13 cellular contexts compared by ENCODE assay signal in genomic region chr10:95818663-95819062, GRCh38.
DNase-seq lines count a peak whose midpoint lies in the region; FAIRE-seq and TF ChIP-seq lines count a peak whose summit lies in the region.
"Had no signal": no experiment of that assay in that cellular context is flagged by ENCODE, and none has a peak within 500 bp of the region (broad histone marks: within the 10 kb centered on the region; RNA-seq: fewer than 3 reads in every experiment).

No MANE protein-coding gene starts in this region.

- H3K4me3 ChIP-seq in fibroblast of mammary gland (ENCODE audit: control insufficient read depth, low read depth, low read length) (no peak overlapping the region), skeletal muscle satellite cell (ENCODE audit: low read length) (no peak overlapping the region)

- no peak overlapping the region for H3K9ac ChIP-seq in skeletal muscle satellite cell (ENCODE audit: low read depth, low read length)

- H3K9me3 ChIP-seq in skeletal muscle satellite cell (replicated peaks; ENCODE audit: low read length) = no peaks in the 10 kb centered on the region

- H3K27me3 ChIP-seq in skeletal muscle satellite cell (ENCODE audit: control insufficient read depth, insufficient read depth, low read length) = no peaks in the 10 kb centered on the region

- peaks cover 28% of the 10 kb centered on the region for H3K4me1 ChIP-seq in skeletal muscle satellite cell (ENCODE audit: control insufficient read depth, insufficient read depth, low read length)

- peak; percentile 85 for FAIRE-seq in GM12892 (lab: Jason Lieb, UNC)

- H3K36me3 ChIP-seq in skeletal muscle satellite cell (ENCODE audit: insufficient read depth, low read length) = no peaks in the 10 kb centered on the region

- no peak for TF ChIP-seq CTCF in fibroblast of mammary gland (conservative IDR thresholded peaks at IDR 0.05; ENCODE audit: control insufficient read depth, insufficient read depth, low read depth, low read length)

- peak overlapping the region; percentile 0 for H3K4me2 ChIP-seq in skeletal muscle satellite cell (ENCODE audit: low read length)

- no peak for TF ChIP-seq POLR2A in GM12892 (IDR thresholded peaks at IDR 0.05; ENCODE audit: low read depth, low read length)

- DNase-seq in GM12892 (ENCODE audit: insufficient read length) = no peak
- DNase-seq in SW480 (ENCODE audit: low spot score) = peak; percentile 65
- DNase-seq in fibroblast of mammary gland (ENCODE audit: low read depth) = peak; percentile 71
- DNase-seq in activated naive CD4-positive, alpha-beta T cell treated with anti-CD3 and anti-CD28 coated beads, Interleukin-2, amount 50 U/mL, for 16 hours = no peak
- DNase-seq in LoVo (ENCODE audit: low spot score) = no peak
- no peak for DNase-seq in NCI-H1436 treated with DMSO at 0.1 percent for 48 hours (lab: John Stamatoyannopoulos, UW)
- DNase-seq in retina = no peak
- DNase-seq: activated CD4-positive, alpha-beta T cell treated with anti-CD3 and anti-CD28 coated beads for 48 hours; anterior cingulate cortex; GDM1; MM.1S; stimulated activated naive CD8-positive, alpha-beta T cell treated with anti-CD3 and anti-CD28 coated beads, Interleukin-15, amount 100 ng/mL, for 72 hours had no signal

Comparison
In these comparisons a context has a peak if more than half of its experiments do, and no peak if none do; other contexts are left out.
1. DNase-seq: peak in SW480 (single experiment) and fibroblast of mammary gland (single experiment); none in GM12892 (single experiment), activated naive CD4-positive, alpha-beta T cell treated with anti-CD3 and anti-CD28 coated beads, Interleukin-2, amount 50 U/mL, for 16 hours (single experiment), LoVo (single experiment), NCI-H1436 treated with DMSO at 0.1 percent for 48 hours (single experiment) and retina (single experiment).